In the genomic region with DNA sequence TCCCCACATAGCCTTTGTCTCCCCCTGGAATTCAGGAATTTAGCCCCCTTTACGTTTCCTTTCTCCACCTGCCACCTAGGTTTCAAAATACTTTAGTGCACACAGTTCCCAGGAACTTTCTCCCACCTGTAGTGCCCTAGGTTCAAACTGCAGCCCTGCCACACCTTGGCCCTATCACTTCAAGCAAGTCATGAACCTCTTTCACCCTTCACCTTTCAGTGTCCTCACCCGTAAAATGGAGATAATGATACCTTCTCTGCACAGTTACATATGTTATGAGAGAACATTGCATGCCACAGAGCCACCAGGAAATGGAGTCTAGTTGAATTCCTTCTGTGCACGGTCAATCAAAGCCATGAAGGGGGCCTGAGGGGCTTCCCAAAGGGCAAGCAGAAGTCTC, we compare ENCODE assay signal across 20 cellular contexts. TPM values are rescaled to one million over a fixed set of nuclear protein-coding genes. Genes with fewer than 3 reads are reported as not detected.
A peak's percentile ranks its signal among the peaks of the same experiment; 100 is the strongest.
DNase-seq lines count a peak whose midpoint lies in the region; ATAC-seq, FAIRE-seq and TF ChIP-seq lines count a peak whose summit lies in the region.
"Had no signal": no experiment of that assay in that cellular context is flagged by ENCODE, and none has a peak within 500 bp of the region (broad histone marks: within the 10 kb centered on the region; RNA-seq: fewer than 3 reads in every experiment).

No MANE protein-coding gene starts in this region.

- no peaks in the 10 kb centered on the region for H3K9me3 ChIP-seq in A549
- H3K9me3 ChIP-seq in colonic mucosa = no peaks in the 10 kb centered on the region
- no peaks in the 10 kb centered on the region for H3K9me3 ChIP-seq in mucosa of rectum (ENCODE audit: control insufficient read depth in 2 of 2, low read length in 2 of 2)
- H3K9me3 ChIP-seq in Caco-2 = no peaks in the 10 kb centered on the region

- TF ChIP-seq EP300 in A549 (IDR thresholded peaks at IDR 0.05) = no peak

- TF ChIP-seq CTCF in A549 (IDR thresholded peaks at IDR 0.05) (no peak), colonic mucosa (IDR thresholded peaks at IDR 0.05) (no peak), Caco-2 (IDR thresholded peaks at IDR 0.05; ENCODE audit: insufficient read depth in 1 of 2, low read depth in 1 of 2, low read length in 1 of 2, severe bottlenecking in 1 of 2, unreplicated experiment in 1 of 2) (no peak)

- peaks cover 38% of the 10 kb centered on the region for H3K4me1 ChIP-seq in A549
- no peaks in the 10 kb centered on the region for H3K4me1 ChIP-seq in colonic mucosa
- H3K4me1 ChIP-seq in mucosa of rectum (ENCODE audit: control insufficient read depth in 2 of 2, insufficient read depth in 2 of 2, low read length in 2 of 2) = peaks cover 7 to 28% of the 10 kb centered on the region in 2 donors
- peaks cover 7% of the 10 kb centered on the region for H3K4me1 ChIP-seq in Caco-2

- no peak for DNase-seq in A549 (ENCODE audit: low read depth in 1 of 2, low spot score in 1 of 2)
- peak; percentile 16 for DNase-seq in NAMALWA (ENCODE audit: low spot score)
- no peak for DNase-seq in colonic mucosa
- DNase-seq in Caco-2 = no peak
- DNase-seq in NCI-H526 (lab: John Stamatoyannopoulos, UW) = no peak
- no peak for DNase-seq in NCI-H2196 (lab: John Stamatoyannopoulos, UW; ENCODE audit: unreplicated experiment)
- DNase-seq: activated naive CD4-positive, alpha-beta T cell treated with Interleukin-2 at 50 U/mL for 16 hours; head of caudate nucleus; HFFc6; NCI-H187 treated with DMSO at 0.1 percent for 48 hours; NCI-H446; NK-92 treated with Interleukin-12 subunit alpha and Interleukin-12 subunit beta, amount 100 ng/mL, for 24 hours; stimulated activated CD8-positive, alpha-beta memory T cell treated with anti-CD3 and anti-CD28 coated beads, Interleukin-4, amount 100 ng/mL, for 48 hours had no signal

- intact Hi-C loops in colonic mucosa (cut with DNase I) = no loop called here
- intact Hi-C loops in Caco-2 (cut with micrococcal nuclease; ENCODE audit: unreplicated experiment) = no loop called here

- POLR2A ChIA-PET in A549 (lab: Yijun Ruan, JAX) = interaction anchor here (0.6 kb wide), 1 partner anchor 121 kb away, joined by 7 read pairs; no protein-coding TSS in a partner anchor
- POLR2A ChIA-PET in Caco-2 (lab: Charles Lee) = no interaction called here

- H3K4me1 Mint-ChIP-seq in Caco-2 (ENCODE audit: low read depth, unreplicated experiment) = peaks cover 7% of the 10 kb centered on the region
- H3K4me1 Mint-ChIP-seq: neural crest cell had no signal

- FAIRE-seq in A549 (lab: Jason Lieb, UNC) = no peak

- 72% methylated on average over 3 of the region's 3 CpGs for WGBS in A549 (ENCODE audit: missing lambda C conversion rate)

- CTCF ChIA-PET in A549 (lab: Yijun Ruan, JAX) = interaction anchor here (0.8 to 4.7 kb wide), 5 partner anchors 11 to 103 kb away, joined by 3 to 20 read pairs (median 7); no protein-coding TSS in a partner anchor
- CTCF ChIA-PET in Caco-2 (lab: Charles Lee) = no interaction called here

- no TSS peak for BruUV-seq in Caco-2 (replicated peaks; lab: Mats Ljungman, UMichigan)

- peak overlapping the region; percentile 50 for H3K4me2 ChIP-seq in A549

- no peak overlapping the region for H3K4me3 ChIP-seq in A549
- H3K4me3 ChIP-seq in colonic mucosa = no peak overlapping the region
- H3K4me3 ChIP-seq in mucosa of rectum (ENCODE audit: low read length in 2 of 2) = peak overlapping the region; percentile 8 to 37
- H3K4me3 ChIP-seq in Caco-2 (ENCODE audit: low read depth, low read length) = no peak overlapping the region

- no peaks in the 10 kb centered on the region for H3K27me3 ChIP-seq in colonic mucosa
- no peaks in the 10 kb centered on the region for H3K27me3 ChIP-seq in mucosa of rectum (ENCODE audit: control insufficient read depth in 2 of 2, insufficient read depth in 2 of 2, low read length in 2 of 2)
- H3K27me3 ChIP-seq in Caco-2 (replicated peaks; ENCODE audit: control insufficient read depth, insufficient read depth, low read length) = no peaks in the 10 kb centered on the region

- H3K27ac ChIP-seq in A549 (peak overlapping the region; percentile 50 to 69), colonic mucosa (peak overlapping the region; percentile 65), mucosa of rectum (ENCODE audit: low read depth in 2 of 2, low read length in 2 of 2) (peak overlapping the region; percentile 88 to 91)
- H3K27ac ChIP-seq: HL-60, VCaP had no signal

- no peak overlapping the region for H3K4me3 Mint-ChIP-seq in Caco-2 (ENCODE audit: unreplicated experiment)
- H3K4me3 Mint-ChIP-seq: CD14-positive monocyte, endodermal cell, HFFc6, neural crest cell had no signal

- H3K9ac ChIP-seq in colonic mucosa (ENCODE audit: low read depth in 2 of 2, low read length in 2 of 2) = peak overlapping the region in 1 of 2 donors; percentile 71
- H3K9ac ChIP-seq in mucosa of rectum (ENCODE audit: low read depth in 1 of 2, low read length in 2 of 2) = peak overlapping the region in 1 of 2 donors; percentile 48

- ATAC-seq in A549 (no peak; a peak in 1 of 6 replicates), GM18520 (IDR thresholded peaks at IDR 0.05; ENCODE audit: unreplicated experiment) (no peak)

- no peaks in the 10 kb centered on the region for H3K27me3 Mint-ChIP-seq in Caco-2 (ENCODE audit: insufficient read depth, unreplicated experiment)

- H3K36me3 ChIP-seq in colonic mucosa (no peaks in the 10 kb centered on the region), mucosa of rectum (ENCODE audit: control insufficient read depth in 2 of 2, insufficient read depth in 2 of 2, low read length in 2 of 2) (no peaks in the 10 kb centered on the region), Caco-2 (ENCODE audit: control insufficient read depth, insufficient read depth, low read length) (no peaks in the 10 kb centered on the region)

- no peaks in the 10 kb centered on the region for H3K9me3 Mint-ChIP-seq in Caco-2 (ENCODE audit: unreplicated experiment)
- H3K9me3 Mint-ChIP-seq: CD14-positive monocyte, endodermal cell, HFFc6, neural crest cell had no signal

- TF ChIP-seq POLR2A in A549 (IDR thresholded peaks at IDR 0.05; ENCODE audit: low read length) = no peak

- no peak overlapping the region for H3K27ac Mint-ChIP-seq in Caco-2 (ENCODE audit: unreplicated experiment)
- H3K27ac Mint-ChIP-seq: CD14-positive monocyte, endodermal cell, HFFc6 had no signal

- no peaks in the 10 kb centered on the region for H3K36me3 Mint-ChIP-seq in Caco-2 (ENCODE audit: insufficient read depth, unreplicated experiment)
- H3K36me3 Mint-ChIP-seq: CD14-positive monocyte had no signal

- TF ChIP-seq RAD21 in A549 (conservative IDR thresholded peaks at IDR 0.05 in 1 of 2, IDR thresholded peaks at IDR 0.05 in 1 of 2) = no peak

TF ChIP-seq in A549, 52 proteins besides CTCF, POLR2A, EP300 and RAD21 (continues in another document):
- TF ChIP-seq GATA3 (IDR thresholded peaks at IDR 0.05; ENCODE audit: borderline replicate concordance) (no peak), FOSB (CRISPR knock-in tag; IDR thresholded peaks at IDR 0.05) (no peak), MAZ (IDR thresholded peaks at IDR 0.05; ENCODE audit: borderline replicate concordance, low read depth, low read length) (no peak), SREBF2 (IDR thresholded peaks at IDR 0.05) (no peak), BHLHE40 (IDR thresholded peaks at IDR 0.05; ENCODE audit: low read depth, low read length) (no peak)
- TF ChIP-seq, protein P1, sequence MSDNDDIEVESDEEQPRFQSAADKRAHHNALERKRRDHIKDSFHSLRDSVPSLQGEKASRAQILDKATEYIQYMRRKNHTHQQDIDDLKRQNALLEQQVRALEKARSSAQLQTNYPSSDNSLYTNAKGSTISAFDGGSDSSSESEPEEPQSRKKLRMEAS (IDR thresholded peaks at IDR 0.05) = no peak

RNA-seq across cellular contexts. Expression of a gene that starts 9.8 kb away (rescaled TPM):
- 24.4 and 30.3 TPM in 2 replicates for polyA plus RNA-seq in A549 (2011; rRNA removed)
- 51.7 and 54.7 TPM in 2 replicates for polyA plus RNA-seq in A549 (2012; cell fraction: cytosol; rRNA removed)
- polyA plus RNA-seq in A549 (2012; cell fraction: nucleus; rRNA removed) = 83.0 and 94.5 TPM in 2 replicates
- 24.1 to 33.0 TPM (median 31.5 TPM) in 3 replicates for polyA plus RNA-seq in A549 (2017; fragmentation: RNase III; extraction: RNeasy Plus Mini Kit Qiagen cat#74134 plus additional on column Dnase treatment)
- 16.2 and 33.7 TPM in 2 replicates for polyA minus RNA-seq in A549 (2011; rRNA and poly(A)+ RNA removed)
- 10 to 100 TPM; 72.2 to 95.9 TPM for total RNA-seq in colonic mucosa
- 44.1 and 47.1 TPM in 2 replicates for total RNA-seq in Caco-2 (2022)

RNA-seq across cellular contexts. Expression of a gene that starts 52.9 kb away (rescaled TPM):
- polyA plus RNA-seq in A549 (2011; rRNA removed) (41.9 and 48.8 TPM in 2 replicates), A549 (2017; fragmentation: RNase III; extraction: RNeasy Plus Mini Kit Qiagen cat#74134 plus additional on column Dnase treatment) (45.9 to 50.1 TPM (median 46.3 TPM) in 3 replicates)
- polyA plus RNA-seq in A549 (2012; cell fraction: cytosol; rRNA removed) = 63.0 and 76.3 TPM in 2 replicates
- polyA plus RNA-seq in A549 (2012; cell fraction: nucleus; rRNA removed) = 52.4 and 53.7 TPM in 2 replicates
- 78.6 and 82.1 TPM in 2 replicates for polyA minus RNA-seq in A549 (2011; rRNA and poly(A)+ RNA removed)
- total RNA-seq in colonic mucosa (10 to 100 TPM; 25.7 to 38.9 TPM), Caco-2 (2022) (38.7 and 39.4 TPM in 2 replicates)

RNA-seq across cellular contexts. Expression of a gene that starts 60.0 kb away (rescaled TPM):
- polyA plus RNA-seq in A549 (2011; rRNA removed) = 1.8 and 2.4 TPM in 2 replicates
- polyA plus RNA-seq in A549 (2012; cell fraction: cytosol; rRNA removed) = 1.4 and 2.2 TPM in 2 replicates
- 19.9 and 20.7 TPM in 2 replicates for polyA plus RNA-seq in A549 (2012; cell fraction: nucleus; rRNA removed)
- polyA plus RNA-seq in A549 (2017; fragmentation: RNase III; extraction: RNeasy Plus Mini Kit Qiagen cat#74134 plus additional on column Dnase treatment) = 2.0 to 3.7 TPM (median 2.5 TPM) in 3 replicates
- 0.70 and 2.0 TPM in 2 replicates for polyA minus RNA-seq in A549 (2011; rRNA and poly(A)+ RNA removed)
- under 1 TPM; 0.85 to 0.89 TPM for total RNA-seq in colonic mucosa
- 2.3 and 3.8 TPM in 2 replicates for total RNA-seq in Caco-2 (2022)

Comparison
In these comparisons a context has a peak if more than half of its experiments do, and no peak if none do; other contexts are left out.
1. H3K4me3 ChIP-seq: peak in mucosa of rectum (2 of 2); none in A549 (single experiment), colonic mucosa (single experiment) and Caco-2 (single experiment).
2. Peak in every context shown above with its lines, with median percentiles within 50 percentile points of each other: H3K27ac ChIP-seq.